In the genomic region with DNA sequence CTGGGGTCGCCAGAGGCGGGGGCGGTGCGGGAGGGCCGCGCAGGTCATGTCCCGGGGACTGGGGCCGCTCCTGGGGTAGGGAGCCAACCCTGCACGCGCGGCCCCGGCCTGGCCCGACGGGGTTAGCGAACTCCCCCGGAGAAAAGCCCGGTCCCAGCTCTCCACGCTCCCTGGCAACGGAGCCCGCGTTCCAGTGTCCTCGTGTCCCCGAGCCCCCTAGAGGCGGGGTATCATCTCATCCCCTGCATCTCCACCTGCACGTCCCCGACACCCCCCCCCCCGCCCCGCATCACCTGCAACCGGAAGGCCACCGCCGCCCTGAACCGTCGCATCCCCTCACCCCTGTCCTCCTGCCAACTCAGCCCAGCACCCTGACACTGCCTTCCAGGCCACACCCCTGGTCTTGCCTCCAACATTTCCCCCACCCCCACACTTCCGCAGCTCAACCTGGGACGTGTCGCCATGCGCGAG, we compare ENCODE assay signal across 11 cellular contexts. TPM values are rescaled to one million over a fixed set of nuclear protein-coding genes. Genes with fewer than 3 reads are reported as not detected.
DNase-seq lines count a peak whose midpoint lies in the region; ATAC-seq, FAIRE-seq and TF ChIP-seq lines count a peak whose summit lies in the region.
"Had no signal": no experiment of that assay in that cellular context is flagged by ENCODE, and none has a peak within 500 bp of the region (broad histone marks: within the 10 kb centered on the region; RNA-seq: fewer than 3 reads in every experiment).

No MANE protein-coding gene starts in this region.

- H3K27me3 Mint-ChIP-seq in neural progenitor cell (ENCODE audit: insufficient read depth, low read depth): peaks cover 3% of the 10 kb centered on the region

- no peak overlapping the region for H3K27ac Mint-ChIP-seq in neural progenitor cell

- H3F3A ChIP-seq in SK-N-SH (replicated peaks; ENCODE audit: insufficient read depth): no peaks in the 10 kb centered on the region
- H3F3A ChIP-seq in neural progenitor cell (ENCODE audit: low read depth): peaks cover 7% of the 10 kb centered on the region

- no peaks in the 10 kb centered on the region for H3K9me2 ChIP-seq in SK-N-SH
- no peaks in the 10 kb centered on the region for H3K9me2 ChIP-seq in Karpas-422 (replicated peaks; ENCODE audit: insufficient read depth, low read length)

- no peaks in the 10 kb centered on the region for H3K9me3 ChIP-seq in SK-N-SH
- no peaks in the 10 kb centered on the region for H3K9me3 ChIP-seq in neural progenitor cell (ENCODE audit: low read depth)
- H3K9me3 ChIP-seq in Karpas-422 (ENCODE audit: low read length): no peaks in the 10 kb centered on the region
- H3K9me3 ChIP-seq: uterus had no signal

- POLR2A ChIA-PET in SK-N-SH (lab: Yijun Ruan, JAX) (no interaction called here), HEK293T (lab: Yijun Ruan, JAX) (no interaction called here)

- peaks cover 0 to 4% of the 10 kb centered on the region in 2 experiments for H3K36me3 ChIP-seq in SK-N-SH (replicated peaks in 1 of 2; ENCODE audit: control insufficient read depth in 1 of 2, insufficient read depth in 2 of 2, low read length in 1 of 2)
- no peaks in the 10 kb centered on the region for H3K36me3 ChIP-seq in neural progenitor cell
- H3K36me3 ChIP-seq in Karpas-422 (ENCODE audit: insufficient read depth, low read length): no peaks in the 10 kb centered on the region
- H3K36me3 ChIP-seq: uterus had no signal

- H3K27ac ChIP-seq in SK-N-SH (ENCODE audit: low read depth in 2 of 2, low read length in 1 of 2): no peak overlapping the region
- H3K27ac ChIP-seq in neural progenitor cell: no peak overlapping the region
- no peak overlapping the region for H3K27ac ChIP-seq in Karpas-422 (ENCODE audit: low read length)
- H3K27ac ChIP-seq: uterus had no signal

- CTCF ChIA-PET in SK-N-SH (lab: Yijun Ruan, JAX): interaction anchor here (1.3 to 5.0 kb wide), 6 partner anchors 9 to 159 kb away, joined by 3 to 23 read pairs (median 6); no protein-coding TSS in a partner anchor
- CTCF ChIA-PET in HEK293T (lab: Yijun Ruan, JAX): interaction anchor here (1.0 kb wide), 1 partner anchor 55 kb away, joined by 3 read pairs; no protein-coding TSS in a partner anchor

- no peak overlapping the region for H3K4me3 Mint-ChIP-seq in neural progenitor cell

- H3K27me3 ChIP-seq in SK-N-SH (ENCODE audit: insufficient read depth): no peaks in the 10 kb centered on the region
- H3K27me3 ChIP-seq in neural progenitor cell: peaks cover 10% of the 10 kb centered on the region
- no peaks in the 10 kb centered on the region for H3K27me3 ChIP-seq in Karpas-422 (ENCODE audit: low read length)
- H3K27me3 ChIP-seq: uterus had no signal

- no peak overlapping the region for H3K4me3 ChIP-seq in SK-N-SH (ENCODE audit: low read depth in 2 of 2, low read length in 1 of 2)
- H3K4me3 ChIP-seq in neural progenitor cell: peak overlapping the region; percentile 24
- no peak overlapping the region for H3K4me3 ChIP-seq in Karpas-422 (ENCODE audit: low read length)
- H3K4me3 ChIP-seq: uterus had no signal

- no peak overlapping the region for H3K9ac ChIP-seq in SK-N-SH
- no peak overlapping the region for H3K9ac ChIP-seq in neural progenitor cell
- H3K9ac ChIP-seq in Karpas-422 (ENCODE audit: low read length): no peak overlapping the region

- 93% methylated on average over 27 of the region's 38 CpGs for WGBS in SK-N-SH (ENCODE audit: low lambda C conversion rate)

- H3K79me2 ChIP-seq in SK-N-SH (ENCODE audit: insufficient read depth) (no peaks in the 10 kb centered on the region), neural progenitor cell (ENCODE audit: low read depth) (no peaks in the 10 kb centered on the region), Karpas-422 (ENCODE audit: low read length) (no peaks in the 10 kb centered on the region)

- H3K4me1 ChIP-seq in SK-N-SH (ENCODE audit: control insufficient read depth in 1 of 2, insufficient read depth in 2 of 2, low read depth in 1 of 2, low read length in 1 of 2): peaks cover 0 to 15% of the 10 kb centered on the region in 2 experiments; a peak in 1 of 4 replicates
- H3K4me1 ChIP-seq in neural progenitor cell: no peaks in the 10 kb centered on the region
- H3K4me1 ChIP-seq in Karpas-422 (ENCODE audit: low read length): no peaks in the 10 kb centered on the region
- H3K4me1 ChIP-seq: uterus had no signal

- DNase-seq in SK-N-SH (peak; percentile 44), neural progenitor cell (ENCODE audit: low spot score) (peak; percentile 50), SKM-1 treated with dmso at 0.1 percent for 144 hours (lab: John Stamatoyannopoulos, UW; ENCODE audit: unreplicated experiment) (no peak), frontal cortex (ENCODE audit: low spot score in 2 of 2) (no peak), Karpas-422 (no peak), HEK293T (ENCODE audit: extremely low spot score) (no peak)
- peak; percentile 10 to 32 for DNase-seq in activated T-helper 1 cell treated with anti-CD3 and anti-CD28 coated beads, Interleukin-2, amount 50 U/mL, for 16 hours (ENCODE audit: low read depth in 1 of 2, low spot score in 1 of 2)
- DNase-seq: NCI-H1694 treated with DMSO at 0.1 percent for 48 hours, uterus had no signal

- H3K36me3 Mint-ChIP-seq in neural progenitor cell: peaks cover 2% of the 10 kb centered on the region

- H4K20me1 ChIP-seq in SK-N-SH (ENCODE audit: insufficient read depth): no peaks in the 10 kb centered on the region
- H4K20me1 ChIP-seq in neural progenitor cell (ENCODE audit: low read depth): no peaks in the 10 kb centered on the region
- no peaks in the 10 kb centered on the region for H4K20me1 ChIP-seq in Karpas-422 (ENCODE audit: insufficient read depth, low read depth, low read length)

- no peak for FAIRE-seq in frontal cortex (lab: Jason Lieb, UNC)

- TF ChIP-seq CTCF in SK-N-SH (IDR thresholded peaks at IDR 0.05) (no peak), neural progenitor cell (IDR thresholded peaks at IDR 0.05) (peak; percentile 27)

- no peak for TF ChIP-seq RAD21 in SK-N-SH (IDR thresholded peaks at IDR 0.05; ENCODE audit: low read length)

- TF ChIP-seq EP300 in SK-N-SH (IDR thresholded peaks at IDR 0.05; ENCODE audit: borderline replicate concordance in 1 of 2, low read depth in 1 of 2, low read length in 1 of 2): no peak

- H2AFZ ChIP-seq in SK-N-SH (ENCODE audit: low read depth): no peak overlapping the region
- H2AFZ ChIP-seq in neural progenitor cell (replicated peaks): no peak overlapping the region
- H2AFZ ChIP-seq in Karpas-422 (ENCODE audit: low read length): no peak overlapping the region

- no peak for ATAC-seq in SK-N-SH treated with all-trans-retinoic acid at 6 μM for 48 hours

- H3K9me3 Mint-ChIP-seq in neural progenitor cell: no peaks in the 10 kb centered on the region

- H3K4me1 Mint-ChIP-seq in neural progenitor cell: peaks cover 6% of the 10 kb centered on the region

- H3K4me2 ChIP-seq in SK-N-SH (no peak overlapping the region), neural progenitor cell (peak overlapping the region; percentile 73), Karpas-422 (ENCODE audit: low read depth, low read length, poor library complexity, severe bottlenecking) (no peak overlapping the region)

TF ChIP-seq in SK-N-SH, 30 proteins besides CTCF, POLR2A, EP300 and RAD21 (continues in another document):
- TF ChIP-seq MXI1 (IDR thresholded peaks at IDR 0.05; ENCODE audit: low read depth, low read length) (no peak), JUND (IDR thresholded peaks at IDR 0.05) (no peak), ELF1 (IDR thresholded peaks at IDR 0.05) (no peak), FOXJ3 (CRISPR knock-in tag; IDR thresholded peaks at IDR 0.05) (no peak), RXRA (IDR thresholded peaks at IDR 0.05; ENCODE audit: borderline replicate concordance, low read depth) (no peak), TAF1 (IDR thresholded peaks at IDR 0.05; ENCODE audit: borderline replicate concordance, low read depth, low read length) (no peak), TCF12 (IDR thresholded peaks at IDR 0.05) (no peak)

TF ChIP-seq in SK-N-SH treated with all-trans-retinoic acid at 6 μM for 48 hours, 23 proteins besides CTCF, POLR2A, EP300 and RAD21:
- no peak for TF ChIP-seq OSR1 (CRISPR knock-in tag; IDR thresholded peaks at IDR 0.05)

TF ChIP-seq in HEK293T, 16 proteins besides CTCF, POLR2A, EP300 and RAD21:
- TF ChIP-seq PKNOX1 (IDR thresholded peaks at IDR 0.05): no peak
- TF ChIP-seq NFRKB (IDR thresholded peaks at IDR 0.05): no peak
- no peak for TF ChIP-seq CTBP1 (IDR thresholded peaks at IDR 0.05; ENCODE audit: borderline replicate concordance)
- TF ChIP-seq ARNT (IDR thresholded peaks at IDR 0.05): no peak
- TF ChIP-seq ZNF384 (IDR thresholded peaks at IDR 0.05): no peak
- TF ChIP-seq FOXA1 (IDR thresholded peaks at IDR 0.05): no peak
- no peak for TF ChIP-seq HDGF (IDR thresholded peaks at IDR 0.05; ENCODE audit: borderline replicate concordance)
- TF ChIP-seq FOXK2 (IDR thresholded peaks at IDR 0.05): no peak

RNA-seq across cellular contexts. Expression of gene WDR88, which starts 2.7 kb away (rescaled TPM):
- polyA plus RNA-seq in SK-N-SH (2012; rRNA removed): 0.03 TPM in 1 of 2 replicates, not detected in the other
- not detected in 2 replicates for polyA plus RNA-seq in SK-N-SH (2012; cell fraction: cytosol; rRNA removed)
- polyA plus RNA-seq in SK-N-SH (2012; cell fraction: nucleus; rRNA removed): 0.02 TPM in 1 of 2 replicates, not detected in the other
- total RNA-seq in neural progenitor cell (ENCODE audit: low replicate concordance) (not detected in 2 replicates), frontal cortex (not detected)
- not detected in 2 replicates for total RNA-seq in Karpas-422 (2014; rRNA removed; shearing (Covaris generic); ENCODE audit: low replicate concordance)
- total RNA-seq: activated CD8-positive, alpha-beta memory T cell treated with anti-CD3 and anti-CD28 coated beads for 36 hours; uterus had no signal

RNA-seq across cellular contexts. Expression of gene GPATCH1, which starts 53.6 kb away (rescaled TPM):
- polyA plus RNA-seq in SK-N-SH (2012; rRNA removed): 5.9 and 6.3 TPM in 2 replicates
- 3.7 and 6.2 TPM in 2 replicates for polyA plus RNA-seq in SK-N-SH (2012; cell fraction: cytosol; rRNA removed)
- polyA plus RNA-seq in SK-N-SH (2012; cell fraction: nucleus; rRNA removed): 7.6 and 10.5 TPM in 2 replicates
- total RNA-seq in neural progenitor cell (ENCODE audit: low replicate concordance) (6.4 and 7.0 TPM in 2 replicates), frontal cortex (15.5 TPM)
- 2.9 and 3.4 TPM in 2 replicates for total RNA-seq in Karpas-422 (2014; rRNA removed; shearing (Covaris generic); ENCODE audit: low replicate concordance)

RNA-seq across cellular contexts. Expression of gene LRP3, which starts 59.5 kb away (rescaled TPM):
- 7.5 and 8.2 TPM in 2 replicates for polyA plus RNA-seq in SK-N-SH (2012; rRNA removed)
- polyA plus RNA-seq in SK-N-SH (2012; cell fraction: cytosol; rRNA removed): 3.6 and 7.8 TPM in 2 replicates
- polyA plus RNA-seq in SK-N-SH (2012; cell fraction: nucleus; rRNA removed): 8.9 and 11.2 TPM in 2 replicates
- total RNA-seq in neural progenitor cell (ENCODE audit: low replicate concordance) (7.5 and 40.0 TPM in 2 replicates), frontal cortex (93.8 TPM)
- total RNA-seq in Karpas-422 (2014; rRNA removed; shearing (Covaris generic); ENCODE audit: low replicate concordance): not detected in 2 replicates

Comparison
In these comparisons a context has a peak if more than half of its experiments do, and no peak if none do; other contexts are left out.
1. DNase-seq: peak in SK-N-SH (single experiment), activated T-helper 1 cell treated with anti-CD3 and anti-CD28 coated beads, Interleukin-2, amount 50 U/mL, for 16 hours (2 of 2) and neural progenitor cell (single experiment); none in SKM-1 treated with dmso at 0.1 percent for 144 hours (single experiment), frontal cortex (0 of 2), Karpas-422 (single experiment) and HEK293T (single experiment).